8 cellular contexts compared by ENCODE assay signal in genomic region chr12:125092872-125093680, GRCh38. TPM values are rescaled to one million over a fixed set of nuclear protein-coding genes. Genes with fewer than 3 reads are reported as not detected.
DNase-seq lines count a peak whose midpoint lies in the region; ATAC-seq, FAIRE-seq and TF ChIP-seq lines count a peak whose summit lies in the region.

No MANE protein-coding gene starts in this region.

- H3K4me1 Mint-ChIP-seq in HFFc6 (ENCODE audit: low read depth): peaks cover 10% of the 10 kb centered on the region
- no peaks in the 10 kb centered on the region for H3K4me1 Mint-ChIP-seq in activated CD8-positive, alpha-beta memory T cell treated with anti-CD3 and anti-CD28 coated beads, Interleukin-2, amount 10 ng/mL, durations not matched to agents 7 days and 5 days

- TF ChIP-seq CTCF in HFFc6 (IDR thresholded peaks at IDR 0.05) (no peak), brain microvascular endothelial cell (IDR thresholded peaks at IDR 0.05; ENCODE audit: low read depth, low read length, missing control alignments) (no peak)

- peak overlapping the region; percentile 9; the same call in 1 of the 2 replicates for H3K27ac Mint-ChIP-seq in HFFc6
- H3K27ac Mint-ChIP-seq in activated CD8-positive, alpha-beta memory T cell treated with anti-CD3 and anti-CD28 coated beads, Interleukin-2, amount 10 ng/mL, durations not matched to agents 7 days and 5 days: no peak overlapping the region

- H3K27ac ChIP-seq in brain microvascular endothelial cell: no peak overlapping the region

- CTCF ChIA-PET in activated CD8-positive, alpha-beta memory T cell treated with anti-CD3 and anti-CD28 coated beads, Interleukin-2, amount 10 ng/mL, durations not matched to agents 7 days and 5 days (lab: Charles Lee): interaction anchor here (0.5 kb wide), 1 partner anchor 1291 kb away, joined by 3 read pairs; no protein-coding TSS in a partner anchor

- H3K9me3 Mint-ChIP-seq in HFFc6: no peaks in the 10 kb centered on the region
- H3K9me3 Mint-ChIP-seq in activated CD8-positive, alpha-beta memory T cell treated with anti-CD3 and anti-CD28 coated beads, Interleukin-2, amount 10 ng/mL, durations not matched to agents 7 days and 5 days (ENCODE audit: low read depth): no peaks in the 10 kb centered on the region

- H3K4me3 ChIP-seq in brain microvascular endothelial cell (ENCODE audit: low read depth, low read length): no peak overlapping the region

- DNase-seq in HFFc6 (peak; percentile 19), brain microvascular endothelial cell (peak; percentile 18), stromal cell of bone marrow (ENCODE audit: low read depth) (peak; percentile 46), DMS 273 (lab: John Stamatoyannopoulos, UW; ENCODE audit: unreplicated experiment) (no peak), NCI-H524 treated with DMSO at 0.1 percent for 48 hours (lab: John Stamatoyannopoulos, UW) (no peak)
- DNase-seq in activated CD8-positive, alpha-beta memory T cell treated with anti-CD3 and anti-CD28 coated beads, Interleukin-2, amount 10 ng/mL, durations not matched to agents 7 days and 5 days: no peak
- no peak for DNase-seq in effector CD8-positive, alpha-beta T cell (lab: John Stamatoyannopoulos, UW)

- no peak for ATAC-seq in activated CD8-positive, alpha-beta memory T cell treated with anti-CD3 and anti-CD28 coated beads, Interleukin-2, amount 10 ng/mL, durations not matched to agents 7 days and 5 days

- no peaks in the 10 kb centered on the region for H3K27me3 ChIP-seq in brain microvascular endothelial cell (replicated peaks)

- H3K27me3 Mint-ChIP-seq in HFFc6 (ENCODE audit: insufficient read depth): peaks cover 4% of the 10 kb centered on the region; the same call in 1 of the 2 replicates
- no peaks in the 10 kb centered on the region for H3K27me3 Mint-ChIP-seq in activated CD8-positive, alpha-beta memory T cell treated with anti-CD3 and anti-CD28 coated beads, Interleukin-2, amount 10 ng/mL, durations not matched to agents 7 days and 5 days

- in situ Hi-C loops in brain microvascular endothelial cell (cut with HindIII; ENCODE audit: low pct_ligation_motif_present, low sequenced_read_pairs): no loop called here

- no peak overlapping the region for H3K4me3 Mint-ChIP-seq in HFFc6
- H3K4me3 Mint-ChIP-seq in activated CD8-positive, alpha-beta memory T cell treated with anti-CD3 and anti-CD28 coated beads, Interleukin-2, amount 10 ng/mL, durations not matched to agents 7 days and 5 days: no peak overlapping the region

- H3K36me3 ChIP-seq in brain microvascular endothelial cell (replicated peaks): peaks cover 8% of the 10 kb centered on the region

- H3K36me3 Mint-ChIP-seq in HFFc6 (ENCODE audit: low read depth): peaks cover 9% of the 10 kb centered on the region; the same call in 1 of the 2 replicates
- H3K36me3 Mint-ChIP-seq in activated CD8-positive, alpha-beta memory T cell treated with anti-CD3 and anti-CD28 coated beads, Interleukin-2, amount 10 ng/mL, durations not matched to agents 7 days and 5 days: no peaks in the 10 kb centered on the region

- FAIRE-seq in islet of Langerhans (lab: Jason Lieb, UNC): peak; percentile 69

RNA-seq across cellular contexts. Expression of gene AACS, which starts 27.8 kb away (rescaled TPM):
- 10 to 100 TPM; 21.6 to 29.5 (median 24.2) TPM for total RNA-seq in HFFc6 (2021; fragmentation: NEBNext Ultra II Directional; extraction: Animal tissue kit (Norgen Biotek cat#: 25700))
- total RNA-seq in activated CD8-positive, alpha-beta memory T cell treated with anti-CD3 and anti-CD28 coated beads, Interleukin-2, amount 10 ng/mL, durations not matched to agents 7 days and 5 days: 10 to 100 TPM; 14.9 to 20.3 TPM

Comparison
In these comparisons a context has a peak if more than half of its experiments do, and no peak if none do; other contexts are left out.
1. DNase-seq: peak in HFFc6 (single experiment), brain microvascular endothelial cell (single experiment) and stromal cell of bone marrow (single experiment); none in DMS 273 (single experiment), activated CD8-positive, alpha-beta memory T cell treated with anti-CD3 and anti-CD28 coated beads, Interleukin-2, amount 10 ng/mL, durations not matched to agents 7 days and 5 days (single experiment), effector CD8-positive, alpha-beta T cell (single experiment) and NCI-H524 treated with DMSO at 0.1 percent for 48 hours (single experiment).